ENCODE assay signal across 1 cellular context in the genomic region with DNA sequence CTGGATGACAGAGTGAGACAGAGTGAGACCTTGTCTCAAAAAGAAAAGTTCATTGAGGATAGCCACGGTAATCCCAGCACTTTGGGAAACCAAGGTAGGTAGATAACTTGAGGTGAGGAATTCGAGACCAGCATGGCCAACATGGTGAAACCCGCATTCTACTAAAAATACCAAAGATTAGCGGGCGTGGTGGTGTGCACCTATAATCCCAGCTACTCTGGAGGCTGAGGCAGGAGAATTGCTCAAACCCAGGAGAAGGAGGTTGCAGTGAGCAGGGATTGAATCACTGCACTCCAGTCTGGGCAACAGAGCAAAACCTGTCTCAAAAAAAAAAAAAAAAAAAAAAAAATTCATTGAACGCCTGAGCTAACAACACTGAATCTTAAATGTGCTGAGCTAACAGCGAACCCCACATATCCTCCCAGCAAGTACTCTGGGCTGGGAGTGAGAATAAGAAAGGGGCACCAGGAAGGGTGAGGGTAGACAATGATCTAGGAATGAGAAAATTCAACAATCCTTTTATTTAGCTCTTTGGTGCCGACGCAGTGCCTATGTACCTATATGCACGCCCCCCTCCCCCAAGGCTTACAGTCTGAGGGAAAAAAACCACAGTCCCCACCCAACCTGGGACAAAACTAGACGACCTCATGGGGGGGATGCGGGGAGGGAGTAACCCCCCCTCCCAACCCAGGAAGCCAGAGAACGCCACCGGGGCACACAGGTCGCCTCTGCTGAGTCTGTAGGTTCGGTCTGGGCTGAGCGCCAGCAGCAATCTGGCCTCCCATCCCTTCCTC.
TF ChIP-seq lines count a peak whose summit lies in the region.

No MANE protein-coding gene starts in this region.

TF ChIP-seq in H1, 55 proteins besides CTCF, POLR2A, EP300 and RAD21:
- no peak for TF ChIP-seq SP1 (IDR thresholded peaks at IDR 0.05; ENCODE audit: low read depth, low read length)
- TF ChIP-seq NRF1 (IDR thresholded peaks at IDR 0.05; ENCODE audit: low read depth, low read length) = no peak
- TF ChIP-seq, protein P1, sequence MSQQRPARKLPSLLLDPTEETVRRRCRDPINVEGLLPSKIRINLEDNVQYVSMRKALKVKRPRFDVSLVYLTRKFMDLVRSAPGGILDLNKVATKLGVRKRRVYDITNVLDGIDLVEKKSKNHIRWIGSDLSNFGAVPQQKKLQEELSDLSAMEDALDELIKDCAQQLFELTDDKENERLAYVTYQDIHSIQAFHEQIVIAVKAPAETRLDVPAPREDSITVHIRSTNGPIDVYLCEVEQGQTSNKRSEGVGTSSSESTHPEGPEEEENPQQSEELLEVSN (IDR thresholded peaks at IDR 0.05) = no peak
- no peak for TF ChIP-seq CEBPB (IDR thresholded peaks at IDR 0.05; ENCODE audit: low read depth, low read length)
- no peak for TF ChIP-seq BACH1 (IDR thresholded peaks at IDR 0.05; ENCODE audit: low read length)
- TF ChIP-seq RNF2 (IDR thresholded peaks at IDR 0.05; ENCODE audit: borderline replicate concordance, low read depth, low read length, missing control alignments, poor library complexity, severe bottlenecking) = no peak
- no peak for TF ChIP-seq POU5F1 (IDR thresholded peaks at IDR 0.05; ENCODE audit: low read depth, low read length)
- TF ChIP-seq SP4 (IDR thresholded peaks at IDR 0.05; ENCODE audit: low read length) = no peak
- no peak for TF ChIP-seq YY1 (IDR thresholded peaks at IDR 0.05; ENCODE audit: low read depth, low read length)
